8 cellular contexts compared by ENCODE assay signal in the genomic region with DNA sequence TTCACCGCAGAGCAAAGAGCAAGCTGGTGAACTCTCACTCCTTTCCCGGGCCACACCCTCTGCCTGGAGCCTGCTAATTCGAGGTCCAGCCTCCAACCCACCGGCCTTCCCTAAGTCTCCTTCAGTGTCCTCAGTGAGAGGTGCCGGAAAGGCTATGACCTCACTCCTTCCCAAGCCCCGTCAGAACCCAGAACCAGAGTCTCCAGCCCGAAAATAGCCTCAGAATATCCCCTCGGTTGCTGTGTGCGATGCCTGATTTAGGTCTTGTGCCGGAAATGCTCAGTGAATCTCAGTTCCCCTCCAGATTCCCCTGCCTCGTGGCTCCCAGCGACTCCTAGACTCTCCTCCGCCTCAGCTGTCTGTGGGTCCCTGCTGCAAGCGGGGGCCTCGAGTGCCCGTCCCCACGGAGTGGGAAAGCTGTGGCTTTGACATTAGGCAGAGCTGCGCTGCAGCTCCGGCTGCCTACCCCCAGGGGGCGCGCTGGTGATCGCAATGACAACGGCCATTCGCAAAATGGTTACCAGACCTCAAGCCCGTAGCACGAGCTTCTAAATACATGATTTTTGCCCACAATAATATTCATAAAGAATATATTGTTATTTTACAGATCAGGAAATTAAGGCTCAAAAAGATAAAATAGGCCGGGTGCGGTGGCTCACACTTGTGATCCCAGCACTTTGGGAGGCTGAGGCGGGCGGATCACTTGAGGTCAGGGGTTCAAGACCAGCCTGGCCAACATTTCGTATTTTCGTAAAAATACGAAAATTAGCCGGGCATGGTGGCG. TPM values are rescaled to one million over a fixed set of nuclear protein-coding genes. Genes with fewer than 3 reads are reported as not detected.
DNase-seq lines count a peak whose midpoint lies in the region; ATAC-seq and TF ChIP-seq lines count a peak whose summit lies in the region.

No MANE protein-coding gene starts in this region.

- peak; percentile 82 to 85 for ATAC-seq in natural killer cell treated with Interleukin-12 subunit alpha and Interleukin-12 subunit beta and Interleukin-15 and Interleukin-18, amount 100 ng/mL, for 72 hours
- ATAC-seq in stimulated activated naive B cell treated with anti-CD40 and anti-IgM and Interleukin-4, amounts not matched to agents 10 μg/mL and 1 μg/mL and 100 μg/mL, for 72 hours (replicated peaks): peak; percentile 74 to 81
- ATAC-seq in HG02642 (IDR thresholded peaks at IDR 0.05; ENCODE audit: poor library complexity, unreplicated experiment): no peak

- H3K27ac Mint-ChIP-seq in natural killer cell treated with Interleukin-12 subunit alpha and Interleukin-12 subunit beta and Interleukin-15 and Interleukin-18, amount 100 ng/mL, for 72 hours: no peak overlapping the region
- H3K27ac Mint-ChIP-seq in stimulated activated naive B cell treated with anti-CD40 and anti-IgM and Interleukin-4, amounts not matched to agents 10 μg/mL and 1 μg/mL and 100 μg/mL, for 72 hours: peak overlapping the region; percentile 82

- H3K79me2 ChIP-seq in OCI-LY3 (ENCODE audit: low read length): no peaks in the 10 kb centered on the region

- peaks cover 14% of the 10 kb centered on the region for H3K27me3 ChIP-seq in H7 (ENCODE audit: control insufficient read depth, insufficient read depth, low read length)
- peaks cover 14% of the 10 kb centered on the region for H3K27me3 ChIP-seq in OCI-LY3 (ENCODE audit: low read depth, low read length)

- H3K27me3 Mint-ChIP-seq in natural killer cell treated with Interleukin-12 subunit alpha and Interleukin-12 subunit beta and Interleukin-15 and Interleukin-18, amount 100 ng/mL, for 72 hours: peaks cover 18 to 25% of the 10 kb centered on the region in 2 donors
- peaks cover 5 to 12% of the 10 kb centered on the region in 2 donors for H3K27me3 Mint-ChIP-seq in stimulated activated naive B cell treated with anti-CD40 and anti-IgM and Interleukin-4, amounts not matched to agents 10 μg/mL and 1 μg/mL and 100 μg/mL, for 72 hours

- H3K36me3 ChIP-seq in H7 (replicated peaks; ENCODE audit: control insufficient read depth, insufficient read depth, low read length) (no peaks in the 10 kb centered on the region), OCI-LY3 (replicated peaks; ENCODE audit: low read depth, low read length) (no peaks in the 10 kb centered on the region)

- DNase-seq in AML-193 (lab: John Stamatoyannopoulos, UW) (peak; percentile 53), H7 (peak; percentile 86), activated T-helper 1 cell treated with Interleukin-2 at 50 U/mL for 16 hours (ENCODE audit: low read depth) (peak; percentile 44), fibroblast of peridontal ligament (ENCODE audit: extremely low read depth) (peak; percentile 64)
- DNase-seq in natural killer cell treated with Interleukin-12 subunit alpha and Interleukin-12 subunit beta and Interleukin-15 and Interleukin-18, amount 100 ng/mL, for 72 hours (ENCODE audit: low spot score): peak; percentile 77
- DNase-seq in stimulated activated naive B cell treated with anti-CD40 and anti-IgM and Interleukin-4, amounts not matched to agents 10 μg/mL and 1 μg/mL and 100 μg/mL, for 72 hours: peak; percentile 63

- H3K4me3 Mint-ChIP-seq in natural killer cell treated with Interleukin-12 subunit alpha and Interleukin-12 subunit beta and Interleukin-15 and Interleukin-18, amount 100 ng/mL, for 72 hours: peak overlapping the region; percentile 11
- H3K4me3 Mint-ChIP-seq in stimulated activated naive B cell treated with anti-CD40 and anti-IgM and Interleukin-4, amounts not matched to agents 10 μg/mL and 1 μg/mL and 100 μg/mL, for 72 hours: peak overlapping the region; percentile 57 to 75

- H3K4me2 ChIP-seq in OCI-LY3 (ENCODE audit: low read length): peak overlapping the region; percentile 83

- no peaks in the 10 kb centered on the region for H3K36me3 Mint-ChIP-seq in natural killer cell treated with Interleukin-12 subunit alpha and Interleukin-12 subunit beta and Interleukin-15 and Interleukin-18, amount 100 ng/mL, for 72 hours
- H3K36me3 Mint-ChIP-seq in stimulated activated naive B cell treated with anti-CD40 and anti-IgM and Interleukin-4, amounts not matched to agents 10 μg/mL and 1 μg/mL and 100 μg/mL, for 72 hours: no peaks in the 10 kb centered on the region

- H3K4me3 ChIP-seq in H7 (ENCODE audit: insufficient read depth, low read depth, low read length) (peak overlapping the region; percentile 32), OCI-LY3 (ENCODE audit: low read length) (peak overlapping the region; percentile 67)

- H3K4me1 ChIP-seq in OCI-LY3 (ENCODE audit: low read length): peaks cover 44% of the 10 kb centered on the region

- H3K9me3 ChIP-seq in OCI-LY3 (ENCODE audit: insufficient read depth, low read length): no peaks in the 10 kb centered on the region

- H3K27ac ChIP-seq in OCI-LY3 (ENCODE audit: low read length): no peak overlapping the region

- TF ChIP-seq CTCF in OCI-LY3 (IDR thresholded peaks at IDR 0.05; ENCODE audit: low read depth, low read length): peak; percentile 97

- H4K20me1 ChIP-seq in OCI-LY3 (ENCODE audit: insufficient read depth, low read length): no peaks in the 10 kb centered on the region

- peaks cover 11 to 13% of the 10 kb centered on the region in 2 donors for H3K4me1 Mint-ChIP-seq in natural killer cell treated with Interleukin-12 subunit alpha and Interleukin-12 subunit beta and Interleukin-15 and Interleukin-18, amount 100 ng/mL, for 72 hours (ENCODE audit: low read depth in 2 of 2)
- peaks cover 16 to 31% of the 10 kb centered on the region in 2 donors for H3K4me1 Mint-ChIP-seq in stimulated activated naive B cell treated with anti-CD40 and anti-IgM and Interleukin-4, amounts not matched to agents 10 μg/mL and 1 μg/mL and 100 μg/mL, for 72 hours

- H3K9me3 Mint-ChIP-seq in natural killer cell treated with Interleukin-12 subunit alpha and Interleukin-12 subunit beta and Interleukin-15 and Interleukin-18, amount 100 ng/mL, for 72 hours: no peaks in the 10 kb centered on the region
- no peaks in the 10 kb centered on the region for H3K9me3 Mint-ChIP-seq in stimulated activated naive B cell treated with anti-CD40 and anti-IgM and Interleukin-4, amounts not matched to agents 10 μg/mL and 1 μg/mL and 100 μg/mL, for 72 hours

- peak overlapping the region; percentile 22 for H3K9ac ChIP-seq in OCI-LY3 (ENCODE audit: low read length)

- H2AFZ ChIP-seq in OCI-LY3 (ENCODE audit: low read depth, low read length): peak overlapping the region; percentile 61

RNA-seq across cellular contexts. Expression of a gene that starts 4.2 kb away (rescaled TPM):
- total RNA-seq in H7 (2014; rRNA removed; shearing (Covaris generic)): not detected in 2 replicates
- total RNA-seq in natural killer cell treated with Interleukin-12 subunit alpha and Interleukin-12 subunit beta and Interleukin-15 and Interleukin-18, amount 100 ng/mL, for 72 hours: not detected

RNA-seq across cellular contexts. Expression of a gene that starts 46.6 kb away (rescaled TPM):
- total RNA-seq in H7 (2014; rRNA removed; shearing (Covaris generic)): 0.28 and 1.5 TPM in 2 replicates
- total RNA-seq in natural killer cell treated with Interleukin-12 subunit alpha and Interleukin-12 subunit beta and Interleukin-15 and Interleukin-18, amount 100 ng/mL, for 72 hours: 10 to 100 TPM in 1 of 2 donors, 1 to 10 TPM in 1; 6.9 to 19.8 TPM
